ENCODE assay signal across 1 cellular context in genomic region chr12:132710422-132711168, GRCh38.
TF ChIP-seq lines count a peak whose summit lies in the region.

PGAM5 (plus strand) TSS chr12:132710842; CDS start chr12:132710877, 35 bp downstream.

TF ChIP-seq in HepG2, 621 proteins besides CTCF, POLR2A, EP300 and RAD21 (continued from another document and continues in another):
- TF ChIP-seq, protein P1, sequence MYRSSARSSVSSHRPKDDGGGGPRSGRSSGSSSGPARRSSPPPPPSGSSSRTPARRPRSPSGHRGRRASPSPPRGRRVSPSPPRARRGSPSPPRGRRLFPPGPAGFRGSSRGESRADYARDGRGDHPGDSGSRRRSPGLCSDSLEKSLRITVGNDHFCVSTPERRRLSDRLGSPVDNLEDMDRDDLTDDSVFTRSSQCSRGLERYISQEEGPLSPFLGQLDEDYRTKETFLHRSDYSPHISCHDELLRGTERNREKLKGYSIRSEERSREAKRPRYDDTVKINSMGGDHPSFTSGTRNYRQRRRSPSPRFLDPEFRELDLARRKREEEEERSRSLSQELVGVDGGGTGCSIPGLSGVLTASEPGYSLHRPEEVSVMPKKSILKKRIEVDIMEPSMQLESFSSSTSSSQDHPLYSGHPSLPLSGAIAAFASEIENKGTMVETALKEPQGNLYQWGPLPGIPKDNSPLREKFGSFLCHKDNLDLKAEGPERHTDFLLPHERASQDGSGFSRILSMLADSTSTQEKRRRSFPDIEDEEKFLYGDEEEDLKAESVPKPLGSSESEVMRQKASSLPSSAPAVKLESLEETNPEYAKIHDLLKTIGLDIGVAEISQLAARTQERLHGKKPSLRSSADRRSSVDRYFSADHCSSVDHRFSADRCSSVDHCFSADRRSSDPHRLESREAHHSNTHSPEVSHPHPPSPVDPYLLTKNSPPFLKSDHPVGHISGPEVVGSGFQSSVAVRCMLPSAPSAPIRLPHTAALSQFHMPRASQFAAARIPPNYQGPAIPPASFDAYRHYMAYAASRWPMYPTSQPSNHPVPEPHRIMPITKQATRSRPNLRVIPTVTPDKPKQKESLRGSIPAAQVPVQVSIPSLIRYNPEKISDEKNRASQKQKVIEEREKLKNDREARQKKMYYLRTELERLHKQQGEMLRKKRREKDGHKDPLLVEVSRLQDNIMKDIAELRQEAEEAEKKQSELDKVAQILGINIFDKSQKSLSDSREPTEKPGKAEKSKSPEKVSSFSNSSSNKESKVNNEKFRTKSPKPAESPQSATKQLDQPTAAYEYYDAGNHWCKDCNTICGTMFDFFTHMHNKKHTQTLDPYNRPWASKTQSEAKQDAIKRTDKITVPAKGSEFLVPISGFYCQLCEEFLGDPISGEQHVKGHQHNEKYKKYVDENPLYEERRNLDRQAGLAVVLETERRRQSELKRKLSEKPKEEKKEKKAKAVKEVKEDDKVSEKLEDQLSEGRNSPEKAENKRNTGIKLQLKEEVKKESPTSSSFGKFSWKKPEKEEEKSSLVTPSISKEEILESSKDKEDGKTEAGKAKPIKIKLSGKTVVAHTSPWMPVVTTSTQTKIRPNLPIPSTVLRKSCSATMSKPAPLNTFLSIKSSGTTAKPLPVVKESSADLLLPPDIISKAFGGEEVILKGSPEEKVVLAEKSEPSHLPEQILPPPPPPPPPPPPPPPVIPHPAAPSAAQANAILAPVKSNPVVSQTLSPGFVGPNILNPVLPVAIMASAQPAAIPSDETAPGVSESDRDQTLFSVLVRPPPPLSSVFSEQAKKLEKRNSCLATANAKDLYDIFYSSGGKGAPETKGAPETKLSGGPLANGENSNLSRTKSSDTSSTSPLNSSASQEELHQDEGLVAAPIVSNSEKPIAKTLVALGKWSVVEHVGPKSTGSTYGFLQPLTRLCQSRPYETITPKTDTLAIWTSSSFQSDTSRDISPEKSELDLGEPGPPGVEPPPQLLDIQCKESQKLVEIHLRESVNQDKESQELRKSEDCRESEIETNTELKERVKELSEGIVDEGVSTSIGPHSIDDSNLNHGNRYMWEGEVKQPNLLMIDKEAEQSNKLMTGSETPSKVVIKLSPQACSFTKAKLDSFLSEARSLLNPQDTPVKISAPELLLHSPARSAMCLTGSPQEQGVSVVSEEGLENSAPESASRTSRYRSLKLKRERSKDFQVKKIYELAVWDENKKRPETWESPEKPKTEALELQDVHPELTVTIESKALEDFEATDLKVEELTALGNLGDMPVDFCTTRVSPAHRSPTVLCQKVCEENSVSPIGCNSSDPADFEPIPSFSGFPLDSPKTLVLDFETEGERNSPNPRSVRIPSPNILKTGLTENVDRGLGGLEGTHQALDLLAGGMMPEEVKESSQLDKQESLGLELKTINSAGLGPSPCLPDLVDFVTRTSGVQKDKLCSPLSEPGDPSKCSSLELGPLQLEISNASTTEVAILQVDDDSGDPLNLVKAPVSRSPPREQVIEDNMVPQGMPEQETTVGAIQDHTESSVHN (CRISPR knock-in tag; IDR thresholded peaks at IDR 0.05), result no peak
- TF ChIP-seq TRIM24 (CRISPR knock-in tag; IDR thresholded peaks at IDR 0.05), result no peak
- TF ChIP-seq, protein P2, sequence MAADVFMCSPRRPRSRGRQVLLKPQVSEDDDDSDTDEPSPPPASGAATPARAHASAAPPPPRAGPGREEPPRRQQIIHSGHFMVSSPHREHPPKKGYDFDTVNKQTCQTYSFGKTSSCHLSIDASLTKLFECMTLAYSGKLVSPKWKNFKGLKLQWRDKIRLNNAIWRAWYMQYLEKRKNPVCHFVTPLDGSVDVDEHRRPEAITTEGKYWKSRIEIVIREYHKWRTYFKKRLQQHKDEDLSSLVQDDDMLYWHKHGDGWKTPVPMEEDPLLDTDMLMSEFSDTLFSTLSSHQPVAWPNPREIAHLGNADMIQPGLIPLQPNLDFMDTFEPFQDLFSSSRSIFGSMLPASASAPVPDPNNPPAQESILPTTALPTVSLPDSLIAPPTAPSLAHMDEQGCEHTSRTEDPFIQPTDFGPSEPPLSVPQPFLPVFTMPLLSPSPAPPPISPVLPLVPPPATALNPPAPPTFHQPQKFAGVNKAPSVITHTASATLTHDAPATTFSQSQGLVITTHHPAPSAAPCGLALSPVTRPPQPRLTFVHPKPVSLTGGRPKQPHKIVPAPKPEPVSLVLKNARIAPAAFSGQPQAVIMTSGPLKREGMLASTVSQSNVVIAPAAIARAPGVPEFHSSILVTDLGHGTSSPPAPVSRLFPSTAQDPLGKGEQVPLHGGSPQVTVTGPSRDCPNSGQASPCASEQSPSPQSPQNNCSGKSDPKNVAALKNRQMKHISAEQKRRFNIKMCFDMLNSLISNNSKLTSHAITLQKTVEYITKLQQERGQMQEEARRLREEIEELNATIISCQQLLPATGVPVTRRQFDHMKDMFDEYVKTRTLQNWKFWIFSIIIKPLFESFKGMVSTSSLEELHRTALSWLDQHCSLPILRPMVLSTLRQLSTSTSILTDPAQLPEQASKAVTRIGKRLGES (CRISPR knock-in tag; IDR thresholded peaks at IDR 0.05; ENCODE audit: borderline replicate concordance), result no peak
- TF ChIP-seq ZNF7 (CRISPR knock-in tag; IDR thresholded peaks at IDR 0.05), result peak; percentile 21; the same call in 1 of the 2 replicates
- TF ChIP-seq HMGXB3 (CRISPR knock-in tag; IDR thresholded peaks at IDR 0.05; ENCODE audit: borderline replicate concordance), result 0 out of 2 replicates have a peak, but pooled peaks have one; percentile 65
- no peak for TF ChIP-seq ZNF530 (CRISPR knock-in tag; IDR thresholded peaks at IDR 0.05; ENCODE audit: low read depth)
- TF ChIP-seq, protein P3, sequence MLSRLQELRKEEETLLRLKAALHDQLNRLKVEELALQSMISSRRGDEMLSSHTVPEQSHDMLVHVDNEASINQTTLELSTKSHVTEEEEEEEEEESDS (CRISPR knock-in tag; IDR thresholded peaks at IDR 0.05; ENCODE audit: borderline replicate concordance), result peak; percentile 85; the same call in 1 of the 2 replicates
- TF ChIP-seq TARDBP (CRISPR knock-in tag; IDR thresholded peaks at IDR 0.05), result peak; percentile 87
- no peak for TF ChIP-seq NFATC3 (CRISPR knock-in tag; IDR thresholded peaks at IDR 0.05)
- TF ChIP-seq, protein P4, sequence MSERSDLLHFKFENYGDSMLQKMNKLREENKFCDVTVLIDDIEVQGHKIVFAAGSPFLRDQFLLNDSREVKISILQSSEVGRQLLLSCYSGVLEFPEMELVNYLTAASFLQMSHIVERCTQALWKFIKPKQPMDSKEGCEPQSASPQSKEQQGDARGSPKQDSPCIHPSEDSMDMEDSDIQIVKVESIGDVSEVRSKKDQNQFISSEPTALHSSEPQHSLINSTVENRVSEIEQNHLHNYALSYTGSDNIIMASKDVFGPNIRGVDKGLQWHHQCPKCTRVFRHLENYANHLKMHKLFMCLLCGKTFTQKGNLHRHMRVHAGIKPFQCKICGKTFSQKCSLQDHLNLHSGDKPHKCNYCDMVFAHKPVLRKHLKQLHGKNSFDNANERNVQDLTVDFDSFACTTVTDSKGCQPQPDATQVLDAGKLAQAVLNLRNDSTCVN (CRISPR knock-in tag; IDR thresholded peaks at IDR 0.05; ENCODE audit: borderline replicate concordance), result peak; percentile 51; the same call in 1 of the 2 replicates
- no peak for TF ChIP-seq KDM6A (CRISPR knock-in tag; IDR thresholded peaks at IDR 0.05; ENCODE audit: low read depth)
- peak; percentile 43 for TF ChIP-seq ZNF18 (CRISPR knock-in tag; IDR thresholded peaks at IDR 0.05; ENCODE audit: insufficient replicate concordance)
- peak; percentile 90 for TF ChIP-seq ZNF607 (CRISPR knock-in tag; IDR thresholded peaks at IDR 0.05; ENCODE audit: borderline replicate concordance)
- peak; percentile 82 for TF ChIP-seq MXD1 (CRISPR knock-in tag; IDR thresholded peaks at IDR 0.05)
- no peak for TF ChIP-seq EZH2 (conservative IDR thresholded peaks at IDR 0.05; ENCODE audit: low read depth, low read length)
- TF ChIP-seq, protein P5, sequence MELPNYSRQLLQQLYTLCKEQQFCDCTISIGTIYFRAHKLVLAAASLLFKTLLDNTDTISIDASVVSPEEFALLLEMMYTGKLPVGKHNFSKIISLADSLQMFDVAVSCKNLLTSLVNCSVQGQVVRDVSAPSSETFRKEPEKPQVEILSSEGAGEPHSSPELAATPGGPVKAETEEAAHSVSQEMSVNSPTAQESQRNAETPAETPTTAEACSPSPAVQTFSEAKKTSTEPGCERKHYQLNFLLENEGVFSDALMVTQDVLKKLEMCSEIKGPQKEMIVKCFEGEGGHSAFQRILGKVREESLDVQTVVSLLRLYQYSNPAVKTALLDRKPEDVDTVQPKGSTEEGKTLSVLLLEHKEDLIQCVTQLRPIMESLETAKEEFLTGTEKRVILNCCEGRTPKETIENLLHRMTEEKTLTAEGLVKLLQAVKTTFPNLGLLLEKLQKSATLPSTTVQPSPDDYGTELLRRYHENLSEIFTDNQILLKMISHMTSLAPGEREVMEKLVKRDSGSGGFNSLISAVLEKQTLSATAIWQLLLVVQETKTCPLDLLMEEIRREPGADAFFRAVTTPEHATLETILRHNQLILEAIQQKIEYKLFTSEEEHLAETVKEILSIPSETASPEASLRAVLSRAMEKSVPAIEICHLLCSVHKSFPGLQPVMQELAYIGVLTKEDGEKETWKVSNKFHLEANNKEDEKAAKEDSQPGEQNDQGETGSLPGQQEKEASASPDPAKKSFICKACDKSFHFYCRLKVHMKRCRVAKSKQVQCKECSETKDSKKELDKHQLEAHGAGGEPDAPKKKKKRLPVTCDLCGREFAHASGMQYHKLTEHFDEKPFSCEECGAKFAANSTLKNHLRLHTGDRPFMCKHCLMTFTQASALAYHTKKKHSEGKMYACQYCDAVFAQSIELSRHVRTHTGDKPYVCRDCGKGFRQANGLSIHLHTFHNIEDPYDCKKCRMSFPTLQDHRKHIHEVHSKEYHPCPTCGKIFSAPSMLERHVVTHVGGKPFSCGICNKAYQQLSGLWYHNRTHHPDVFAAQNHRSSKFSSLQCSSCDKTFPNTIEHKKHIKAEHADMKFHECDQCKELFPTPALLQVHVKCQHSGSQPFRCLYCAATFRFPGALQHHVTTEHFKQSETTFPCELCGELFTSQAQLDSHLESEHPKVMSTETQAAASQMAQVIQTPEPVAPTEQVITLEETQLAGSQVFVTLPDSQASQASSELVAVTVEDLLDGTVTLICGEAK (IDR thresholded peaks at IDR 0.05), result no peak; the same call in 1 of the 2 replicates
- TF ChIP-seq, protein P5 (CRISPR knock-in tag; IDR thresholded peaks at IDR 0.05), result peak; percentile 89
- TF ChIP-seq SOX6 (IDR thresholded peaks at IDR 0.05), result no peak
- TF ChIP-seq SOX6 (CRISPR knock-in tag; IDR thresholded peaks at IDR 0.05), result peak; percentile 29; the same call in 1 of the 2 replicates
- peak; percentile 40 for TF ChIP-seq TEAD3 (CRISPR knock-in tag; optimal IDR thresholded peaks at IDR 0.05; ENCODE audit: borderline replicate concordance)
